14 cellular contexts compared by ENCODE assay signal in genomic region chr11:32229566-32230240, GRCh38.
A peak's percentile ranks its signal among the peaks of the same experiment; 100 is the strongest.
DNase-seq lines count a peak whose midpoint lies in the region; ATAC-seq and TF ChIP-seq lines count a peak whose summit lies in the region.
"Had no signal": no experiment of that assay in that cellular context is flagged by ENCODE, and none has a peak within 500 bp of the region (broad histone marks: within the 10 kb centered on the region; RNA-seq: fewer than 3 reads in every experiment).

No MANE protein-coding gene starts in this region.

- peak overlapping the region; percentile 38 for H3K4me2 ChIP-seq in Loucy (ENCODE audit: low read depth, low read length, poor library complexity, severe bottlenecking)

- H3K4me1 ChIP-seq in Loucy (ENCODE audit: insufficient read depth, low read length, poor library complexity, severe bottlenecking) = peaks cover 4% of the 10 kb centered on the region
- no peaks in the 10 kb centered on the region for H3K4me1 ChIP-seq in left ventricle myocardium inferior
- H3K4me1 ChIP-seq: HAP-1 had no signal

- no peak overlapping the region for H3K27ac ChIP-seq in left ventricle myocardium inferior (replicated peaks)
- H3K27ac ChIP-seq: 22Rv1 had no signal

- H3K4me1 Mint-ChIP-seq in osteocyte (ENCODE audit: unreplicated experiment) = no peaks in the 10 kb centered on the region
- no peaks in the 10 kb centered on the region for H3K4me1 Mint-ChIP-seq in effector memory CD8-positive, alpha-beta T cell (ENCODE audit: low read depth in 2 of 2)
- H3K4me1 Mint-ChIP-seq: CD14-positive monocyte had no signal

- no peak overlapping the region for H3K9ac ChIP-seq in Loucy (ENCODE audit: low read depth, low read length, poor library complexity, severe bottlenecking)

- H3K4me3 ChIP-seq in Loucy (ENCODE audit: low read length, poor library complexity, severe bottlenecking) = peak overlapping the region; percentile 2
- no peak overlapping the region for H3K4me3 ChIP-seq in left ventricle myocardium inferior
- H3K4me3 ChIP-seq: HAP-1 had no signal

- H3K36me3 ChIP-seq in Loucy (ENCODE audit: insufficient read depth, low read length) (no peaks in the 10 kb centered on the region), left ventricle myocardium inferior (no peaks in the 10 kb centered on the region)
- H3K36me3 ChIP-seq: HAP-1 had no signal

- H4K20me1 ChIP-seq in Loucy (ENCODE audit: insufficient read depth, low read length, poor library complexity, severe bottlenecking) = no peaks in the 10 kb centered on the region

- no peaks in the 10 kb centered on the region for H3K9me3 Mint-ChIP-seq in osteocyte (ENCODE audit: unreplicated experiment)
- no peaks in the 10 kb centered on the region for H3K9me3 Mint-ChIP-seq in effector memory CD8-positive, alpha-beta T cell
- H3K9me3 Mint-ChIP-seq: CD8-positive, alpha-beta T cell had no signal

- H3K79me2 ChIP-seq in Loucy (ENCODE audit: insufficient read depth, low read length) = no peaks in the 10 kb centered on the region

- peaks cover 4% of the 10 kb centered on the region for H3K27me3 Mint-ChIP-seq in osteocyte (ENCODE audit: unreplicated experiment)
- peaks cover 36 to 61% of the 10 kb centered on the region in 2 donors for H3K27me3 Mint-ChIP-seq in effector memory CD8-positive, alpha-beta T cell

- H3K27ac Mint-ChIP-seq in osteocyte (ENCODE audit: unreplicated experiment) = no peak overlapping the region
- H3K27ac Mint-ChIP-seq in effector memory CD8-positive, alpha-beta T cell = no peak overlapping the region
- H3K27ac Mint-ChIP-seq: CD14-positive monocyte; CD8-positive, alpha-beta T cell had no signal

- H3F3A ChIP-seq in Loucy (ENCODE audit: low read depth) = no peaks in the 10 kb centered on the region

- no peaks in the 10 kb centered on the region for H3K36me3 Mint-ChIP-seq in osteocyte (ENCODE audit: unreplicated experiment)
- no peaks in the 10 kb centered on the region for H3K36me3 Mint-ChIP-seq in effector memory CD8-positive, alpha-beta T cell (ENCODE audit: insufficient read depth)
- H3K36me3 Mint-ChIP-seq: CD14-positive monocyte; CD8-positive, alpha-beta T cell had no signal

- H2AFZ ChIP-seq in Loucy (ENCODE audit: low read length) = no peak overlapping the region

- H3K9me3 ChIP-seq in Loucy (ENCODE audit: insufficient read depth, low read depth, low read length) (no peaks in the 10 kb centered on the region), left ventricle myocardium inferior (replicated peaks) (no peaks in the 10 kb centered on the region)
- H3K9me3 ChIP-seq: HAP-1 had no signal

- TF ChIP-seq CTCF in Loucy (conservative IDR thresholded peaks at IDR 0.05; ENCODE audit: low read length) (no peak), osteocyte (IDR thresholded peaks at IDR 0.05) (no peak), left ventricle myocardium inferior (IDR thresholded peaks at IDR 0.05; ENCODE audit: borderline replicate concordance) (no peak)

- DNase-seq in NCI-H2081 (lab: John Stamatoyannopoulos, UW) (peak; percentile 5 to 33), NCI-H2081 treated with DMSO at 0.1 percent for 48 hours (lab: John Stamatoyannopoulos, UW) (no peak), NCI-H69 (lab: John Stamatoyannopoulos, UW) (peak; percentile 77), osteocyte (ENCODE audit: extremely low spot score, unreplicated experiment) (peak; percentile 75), left ventricle myocardium inferior (no peak), SIG-M5 treated with dmso at 0.1 percent for 504 hours (lab: John Stamatoyannopoulos, UW; ENCODE audit: unreplicated experiment) (no peak)
- DNase-seq in effector memory CD8-positive, alpha-beta T cell = no peak
- DNase-seq: CD8-positive, alpha-beta T cell; COR-L47; GF-D8 had no signal

- no peak for ATAC-seq in effector memory CD8-positive, alpha-beta T cell (replicated peaks)
- ATAC-seq: CD8-positive, alpha-beta T cell had no signal

- H3K9me2 ChIP-seq in Loucy (replicated peaks; ENCODE audit: low read depth, low read length) = no peaks in the 10 kb centered on the region

- intact Hi-C loops in left ventricle myocardium inferior (cut with micrococcal nuclease) = no loop called here

- no peak overlapping the region for H3K4me3 Mint-ChIP-seq in osteocyte (ENCODE audit: unreplicated experiment)
- H3K4me3 Mint-ChIP-seq in effector memory CD8-positive, alpha-beta T cell = no peak overlapping the region
- H3K4me3 Mint-ChIP-seq: CD14-positive monocyte; CD8-positive, alpha-beta T cell had no signal

- H3K27me3 ChIP-seq in Loucy (ENCODE audit: insufficient read depth, low read length, poor library complexity, severe bottlenecking) (no peaks in the 10 kb centered on the region), left ventricle myocardium inferior (ENCODE audit: low read depth) (peaks cover 64% of the 10 kb centered on the region)

Comparison
In these comparisons a context has a peak if more than half of its experiments do, and no peak if none do; other contexts are left out.
1. DNase-seq: peak in NCI-H2081 (2 of 2), NCI-H69 (single experiment) and osteocyte (single experiment); none in NCI-H2081 treated with DMSO at 0.1 percent for 48 hours (single experiment), effector memory CD8-positive, alpha-beta T cell (0 of 3), left ventricle myocardium inferior (single experiment) and SIG-M5 treated with dmso at 0.1 percent for 504 hours (single experiment).